8 cellular contexts compared by ENCODE assay signal in genomic region chr13:76886292-76887061, GRCh38. TPM values are rescaled to one million over a fixed set of nuclear protein-coding genes. Genes with fewer than 3 reads are reported as not detected.
DNase-seq lines count a peak whose midpoint lies in the region; ATAC-seq and TF ChIP-seq lines count a peak whose summit lies in the region.

Gene KCTD12, minus strand, starts transcription at chr13:76886405. Its CDS starts 257 bp downstream, at chr13:76886148.

- H3K9me3 ChIP-seq in gastroesophageal sphincter: no peaks in the 10 kb centered on the region

- H3K36me3 ChIP-seq in gastroesophageal sphincter: no peaks in the 10 kb centered on the region

- TF ChIP-seq CTCF in gastroesophageal sphincter (IDR thresholded peaks at IDR 0.05) (peak in 3 of 4 experiments; percentile 46 to 64 (median 56)), subcutaneous adipose tissue (IDR thresholded peaks at IDR 0.05; ENCODE audit: low read depth) (no peak)

- ATAC-seq in GM21360 (IDR thresholded peaks at IDR 0.05; ENCODE audit: unreplicated experiment) (peak; percentile 68), gastroesophageal sphincter (peak; percentile 89)

- CTCF ChIA-PET in activated naive CD4-positive, alpha-beta T cell treated with anti-CD3 and anti-CD28 coated beads for 36 hours (lab: Charles Lee): interaction anchor here (1.0 to 3.1 kb wide), 10 partner anchors 8 to 163 kb away, joined by 3 to 23 read pairs (median 5); no protein-coding TSS in a partner anchor

- no peaks in the 10 kb centered on the region for H3K9me3 Mint-ChIP-seq in activated naive CD4-positive, alpha-beta T cell treated with anti-CD3 and anti-CD28 coated beads for 36 hours

- H3K27ac ChIP-seq in gastroesophageal sphincter: peak within 1 kb of the TSS; percentile 45 to 95 (median 92)

- 0% methylated on average over 5 of the region's 82 CpGs for WGBS in gastroesophageal sphincter (ENCODE audit: low coverage in 1 of 2), 2 donors

- intact Hi-C loops in activated naive CD4-positive, alpha-beta T cell treated with anti-CD3 and anti-CD28 coated beads for 36 hours (cut with micrococcal nuclease): loop anchor here (1.0 to 10.0 kb wide), 11 partner anchors 17 to 1562 kb away; partner anchors contain the start of genes FBXL3, MYCBP2, SLAIN1 and TBC1D4

- peak within 1 kb of the TSS; percentile 57 to 95 for H3K4me3 ChIP-seq in gastroesophageal sphincter

- H3K27me3 ChIP-seq in gastroesophageal sphincter: no peaks in the 10 kb centered on the region

- peak within 1 kb of the TSS; percentile 89 for H3K4me3 Mint-ChIP-seq in activated naive CD4-positive, alpha-beta T cell treated with anti-CD3 and anti-CD28 coated beads for 36 hours

- DNase-seq in D341Med (ENCODE audit: low spot score): peak; percentile 90
- DNase-seq in HUDEP-2 (lab: John Stamatoyannopoulos, UW; ENCODE audit: unreplicated experiment in 76 of 76): peak in 44 of 76 experiments; percentile 1 to 57 (median 24)
- DNase-seq in SIG-M5 (lab: John Stamatoyannopoulos, UW): peak; percentile 24
- peak; percentile 70 for DNase-seq in activated naive CD4-positive, alpha-beta T cell treated with anti-CD3 and anti-CD28 coated beads for 36 hours
- peak; percentile 45 for DNase-seq in non-pigmented ciliary epithelial cell (ENCODE audit: low read depth)

- peak within 1 kb of the TSS; percentile 78 for H3K27ac Mint-ChIP-seq in activated naive CD4-positive, alpha-beta T cell treated with anti-CD3 and anti-CD28 coated beads for 36 hours

- TF ChIP-seq EP300 in gastroesophageal sphincter (IDR thresholded peaks at IDR 0.05): no peak

- H3K36me3 Mint-ChIP-seq in activated naive CD4-positive, alpha-beta T cell treated with anti-CD3 and anti-CD28 coated beads for 36 hours (ENCODE audit: low read depth): peaks cover 2% of the 10 kb centered on the region

- H3K4me1 ChIP-seq in gastroesophageal sphincter: peaks cover 0 to 49% (median 0%) of the 10 kb centered on the region in 3 donors

- peaks cover 28% of the 10 kb centered on the region for H3K4me1 Mint-ChIP-seq in activated naive CD4-positive, alpha-beta T cell treated with anti-CD3 and anti-CD28 coated beads for 36 hours (ENCODE audit: low read depth)

- TF ChIP-seq POLR2A in gastroesophageal sphincter (IDR thresholded peaks at IDR 0.05): peak; percentile 94 to 97

- H3K27me3 Mint-ChIP-seq in activated naive CD4-positive, alpha-beta T cell treated with anti-CD3 and anti-CD28 coated beads for 36 hours (ENCODE audit: low read depth): peaks cover 7% of the 10 kb centered on the region

RNA-seq across cellular contexts. Expression of gene KCTD12, which starts in this region (rescaled TPM):
- 1 to 10 TPM; 6.2 to 6.4 TPM for total RNA-seq in activated naive CD4-positive, alpha-beta T cell treated with anti-CD3 and anti-CD28 coated beads for 36 hours
- 100 to 1,000 TPM in 3 of 4 donors, 10 to 100 TPM in 1; 88.9 to 192 (median 128) TPM for total RNA-seq in gastroesophageal sphincter
- 100 to 1,000 TPM; 114 to 211 (median 151) TPM for total RNA-seq in subcutaneous adipose tissue

Comparison
In these comparisons a context has a peak if more than half of its experiments do, and no peak if none do; other contexts are left out.
1. Peak in every context shown above with its lines: DNase-seq, ATAC-seq, H3K4me3 ChIP-seq and H3K27ac ChIP-seq.
2. RNA of gene KCTD12 (total RNA-seq): 114 to 211 TPM in subcutaneous adipose tissue and 88.9 to 192 TPM in gastroesophageal sphincter; 6.2 to 6.4 TPM in activated naive CD4-positive, alpha-beta T cell treated with anti-CD3 and anti-CD28 coated beads for 36 hours; every median in the first group is over 10 times any median in the second.
3. DNase-seq: peak in every context shown above with its lines; median percentile 90 in D341Med; 70 in activated naive CD4-positive, alpha-beta T cell treated with anti-CD3 and anti-CD28 coated beads for 36 hours; 45 in non-pigmented ciliary epithelial cell; 24 in SIG-M5; 24 in HUDEP-2.